Comparison of ENCODE assay signal across 8 cellular contexts in the genomic region with DNA sequence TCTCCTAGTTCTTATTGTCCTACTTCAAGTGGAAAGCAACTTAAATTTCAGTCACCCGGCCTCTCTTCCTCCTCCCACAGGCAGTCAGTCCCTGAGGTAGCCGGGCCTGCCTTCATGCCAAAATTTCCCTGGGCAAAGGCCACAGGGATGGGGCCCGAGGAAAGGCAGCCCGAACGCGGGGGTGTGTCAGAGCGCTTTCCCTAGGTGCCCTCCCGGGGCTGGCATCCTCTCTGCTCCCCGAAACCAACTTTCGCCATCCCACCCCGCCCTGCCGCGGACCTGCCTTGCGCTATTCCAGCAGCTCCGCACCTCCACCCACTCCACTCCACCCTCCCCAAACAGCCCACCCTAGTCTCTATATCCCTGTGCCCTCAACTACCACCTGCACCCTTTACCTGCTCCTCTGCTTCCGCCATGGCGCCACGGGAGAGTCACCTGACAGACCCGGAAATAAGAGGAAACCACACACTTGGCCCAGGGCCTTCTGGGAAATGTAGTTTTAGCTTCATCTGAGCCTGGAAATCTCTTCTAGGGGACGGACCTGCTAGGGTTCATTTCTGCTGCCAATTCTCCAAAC. TPM values are rescaled to one million over a fixed set of nuclear protein-coding genes. Genes with fewer than 3 reads are reported as not detected.
DNase-seq lines count a peak whose midpoint lies in the region; ATAC-seq and TF ChIP-seq lines count a peak whose summit lies in the region.

A gene (minus strand): TSS at position 433 of the 577 bp plus-strand sequence. CDS start 17 bp downstream, at position 416.

- TF ChIP-seq CTCF in BE2C (IDR thresholded peaks at IDR 0.05; ENCODE audit: low read depth, low read length) (no peak), dorsolateral prefrontal cortex (IDR thresholded peaks at IDR 0.05 in 54 of 56, conservative IDR thresholded peaks at IDR 0.05 in 2 of 56; ENCODE audit: low read depth in 1 of 56, partially characterized antibody in 56 of 56) (peak in 14 of 56 donors; percentile 5 to 37 (median 16)), right lobe of liver (IDR thresholded peaks at IDR 0.05) (no peak)

- DNase-seq in BE2C, result peak; percentile 71
- DNase-seq in NCI-H510A treated with DMSO at 0.1 percent for 48 hours (lab: John Stamatoyannopoulos, UW), result peak; percentile 87
- DNase-seq in activated CD4-positive, alpha-beta T cell treated with anti-CD3 and anti-CD28 coated beads, Interleukin-2, amount 50 U/mL, for 24 hours (ENCODE audit: low read depth in 1 of 2, low spot score in 1 of 2), result peak; percentile 39 to 74
- DNase-seq in dorsolateral prefrontal cortex, result peak; percentile 61 to 91 (median 82)
- DNase-seq in right lobe of liver, result peak; percentile 86 to 91 (median 90)
- DNase-seq in stimulated activated CD4-positive, alpha-beta T cell treated with anti-CD3 and anti-CD28 coated beads, Interleukin-4, amount 100 ng/mL, for 24 hours, result peak; percentile 81

- 0% methylated on average over 19 of the region's 20 CpGs for WGBS in right lobe of liver (ENCODE audit: insufficient coverage, low coverage, low lambda C conversion rate, missing lambda C conversion rate)

- H3K4me3 ChIP-seq in BE2C (ENCODE audit: low read depth, low read length) (peak within 1 kb of the TSS; percentile 86), dorsolateral prefrontal cortex (peak within 1 kb of the TSS; percentile 64 to 99 (median 88)), right lobe of liver (peak within 1 kb of the TSS; percentile 67 to 83 (median 73))

- H3K27ac ChIP-seq in dorsolateral prefrontal cortex (peak within 1 kb of the TSS in 8 of 59 donors; percentile 11 to 77 (median 69)), right lobe of liver (peak within 1 kb of the TSS; percentile 43 to 65 (median 62))

- no peaks in the 10 kb centered on the region for H3K4me1 ChIP-seq in BE2C
- peaks cover 0 to 8% (median 0%) of the 10 kb centered on the region in 4 donors for H3K4me1 ChIP-seq in right lobe of liver

- ATAC-seq in HG03378 (IDR thresholded peaks at IDR 0.05; ENCODE audit: unreplicated experiment) (peak; percentile 97), right lobe of liver (peak; percentile 98 to 99 (median 98))

- intact Hi-C loops in dorsolateral prefrontal cortex (cut with DNase I) (no loop called here), right lobe of liver (cut with DNase I) (no loop called here)

- no peaks in the 10 kb centered on the region for H3K36me3 ChIP-seq in BE2C
- H3K36me3 ChIP-seq in right lobe of liver, result no peaks in the 10 kb centered on the region

- H3K9me3 ChIP-seq in BE2C, result no peaks in the 10 kb centered on the region
- H3K9me3 ChIP-seq in right lobe of liver, result no peaks in the 10 kb centered on the region

- TF ChIP-seq POLR2A in GM19099 (IDR thresholded peaks at IDR 0.05; ENCODE audit: extremely low read depth, insufficient read length, low read depth) (peak; percentile 66), right lobe of liver (IDR thresholded peaks at IDR 0.05) (no peak)

- H3K27me3 ChIP-seq in BE2C (no peaks in the 10 kb centered on the region), dorsolateral prefrontal cortex (no peaks in the 10 kb centered on the region), right lobe of liver (no peaks in the 10 kb centered on the region)

RNA-seq across cellular contexts. Expression of the gene that starts here (rescaled TPM):
- 24.3 TPM for polyA plus RNA-seq in BE2C (2012; ENCODE audit: insufficient read depth, insufficient read length, low read depth)
- total RNA-seq in dorsolateral prefrontal cortex (100 to 1,000 TPM in 118 of 120 experiments, 10 to 100 TPM in 2; 62.5 to 200 (median 150) TPM), right lobe of liver (10 to 100 TPM; 21.6 to 43.5 (median 26.8) TPM)
